In the genomic region with DNA sequence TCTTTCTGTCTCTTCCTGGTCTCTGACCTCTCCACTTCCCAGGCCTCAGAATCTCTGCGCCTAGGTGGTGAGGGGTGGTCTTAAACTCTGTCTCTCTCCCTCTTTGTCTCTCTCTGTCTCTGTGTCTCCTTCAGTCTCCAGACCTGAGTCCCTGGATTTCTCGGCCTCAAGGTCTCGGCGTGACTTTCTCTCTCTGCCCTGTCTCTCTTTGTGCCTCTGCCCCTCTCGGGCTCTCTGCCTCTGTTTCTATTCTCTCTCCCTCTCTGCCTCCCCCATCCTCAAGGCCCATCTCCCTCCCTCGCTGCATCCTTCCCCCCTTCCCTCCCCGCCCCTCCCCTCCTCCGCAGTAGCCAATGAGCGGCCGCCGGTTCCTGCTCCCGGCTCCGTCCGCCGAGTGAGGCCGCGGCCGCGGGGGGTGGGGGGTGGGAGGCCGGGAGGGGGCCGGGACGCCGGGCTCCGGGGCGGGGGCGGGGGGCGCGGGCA, we compare ENCODE assay signal across 9 cellular contexts. TPM values are rescaled to one million over a fixed set of nuclear protein-coding genes. Genes with fewer than 3 reads are reported as not detected.
DNase-seq lines count a peak whose midpoint lies in the region; ATAC-seq and TF ChIP-seq lines count a peak whose summit lies in the region.
"Had no signal": no experiment of that assay in that cellular context is flagged by ENCODE, and none has a peak within 500 bp of the region (broad histone marks: within the 10 kb centered on the region; RNA-seq: fewer than 3 reads in every experiment).

A gene with protein sequence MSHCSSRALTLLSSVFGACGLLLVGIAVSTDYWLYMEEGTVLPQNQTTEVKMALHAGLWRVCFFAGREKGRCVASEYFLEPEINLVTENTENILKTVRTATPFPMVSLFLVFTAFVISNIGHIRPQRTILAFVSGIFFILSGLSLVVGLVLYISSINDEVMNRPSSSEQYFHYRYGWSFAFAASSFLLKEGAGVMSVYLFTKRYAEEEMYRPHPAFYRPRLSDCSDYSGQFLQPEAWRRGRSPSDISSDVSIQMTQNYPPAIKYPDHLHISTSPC (plus strand): TSS at position 346 of the 483 bp plus-strand sequence. CDS start 3,554 bp downstream, outside the sequence.

- no peak within 1 kb of the TSS for H3K27ac ChIP-seq in MM.1S (ENCODE audit: low read length)

- H3K9me3 ChIP-seq in MM.1S (replicated peaks; ENCODE audit: insufficient read depth, low read length): no peaks in the 10 kb centered on the region

- H3K4me3 ChIP-seq in MM.1S (ENCODE audit: low read length): no peak within 1 kb of the TSS

- no peaks in the 10 kb centered on the region for H3F3A ChIP-seq in MM.1S (ENCODE audit: insufficient read depth, low read length)

- H3K4me3 Mint-ChIP-seq in activated B cell treated with CpG ODN at 0.5 μM for 24 hours (peak within 1 kb of the TSS; percentile 13), glutamatergic neuron (ENCODE audit: unreplicated experiment) (peak within 1 kb of the TSS; percentile 99)

- H3K4me2 ChIP-seq in MM.1S (ENCODE audit: low read depth, low read length): no peak within 1 kb of the TSS

- H3K4me1 Mint-ChIP-seq in activated B cell treated with CpG ODN at 0.5 μM for 24 hours: peaks cover 23% of the 10 kb centered on the region
- peaks cover 22% of the 10 kb centered on the region for H3K4me1 Mint-ChIP-seq in glutamatergic neuron (ENCODE audit: low read depth, unreplicated experiment)

- H3K79me2 ChIP-seq in MM.1S (ENCODE audit: low read length): no peaks in the 10 kb centered on the region

- in situ Hi-C loops in GM13977 (cut with MboI; ENCODE audit: low pct_unique_long_range_greater_than_20kb, low sequenced_read_pairs, unreplicated experiment): no loop called here

- ATAC-seq in activated B cell treated with CpG ODN at 0.5 μM for 24 hours (ENCODE audit: low read depth): no peak

- intact Hi-C loops in activated B cell treated with CpG ODN at 0.5 μM for 24 hours (cut with micrococcal nuclease): no loop called here
- intact Hi-C loops in posterior cingulate gyrus (cut with DNase I): loop anchor here (1.0 kb wide), 1 partner anchor 68 kb away; no protein-coding TSS in a partner anchor

- H4K20me1 ChIP-seq in MM.1S (ENCODE audit: insufficient read depth, low read length): no peaks in the 10 kb centered on the region

- peaks cover 12% of the 10 kb centered on the region; the same call in 1 of the 2 replicates for H3K27me3 ChIP-seq in MM.1S (replicated peaks; ENCODE audit: insufficient read depth, low read length)

- CTCF ChIA-PET in activated B cell treated with CpG ODN at 0.5 μM for 24 hours (lab: Charles Lee): no interaction called here

- no peak for TF ChIP-seq CTCF in GM13977 (IDR thresholded peaks at IDR 0.05; ENCODE audit: extremely low read depth, insufficient read depth, missing control alignments)
- no peak for TF ChIP-seq CTCF in activated B cell treated with CpG ODN at 0.5 μM for 24 hours (IDR thresholded peaks at IDR 0.05)
- TF ChIP-seq CTCF in glutamatergic neuron (IDR thresholded peaks at IDR 0.05; ENCODE audit: partially characterized antibody, unreplicated experiment): no peak
- no peak for TF ChIP-seq CTCF in MM.1S (IDR thresholded peaks at IDR 0.05; ENCODE audit: low read length)

- DNase-seq in GM13977 (ENCODE audit: low spot score): peak; percentile 25
- no peak for DNase-seq in activated B cell treated with CpG ODN at 0.5 μM for 24 hours
- peak; percentile 70 for DNase-seq in glutamatergic neuron
- peak; percentile 37 to 91 (median 64) for DNase-seq in posterior cingulate gyrus
- no peak for DNase-seq in MM.1S
- DNase-seq in DMS153 treated with DMSO at 0.1 percent for 48 hours (lab: John Stamatoyannopoulos, UW; ENCODE audit: unreplicated experiment): no peak
- DNase-seq in SIG-M5 treated with dmso at 0.1 percent for 504 hours (lab: John Stamatoyannopoulos, UW; ENCODE audit: unreplicated experiment): no peak
- no peak for DNase-seq in NCI-H2107 treated with DMSO at 0.1 percent for 48 hours (lab: John Stamatoyannopoulos, UW; ENCODE audit: unreplicated experiment)
- DNase-seq: mammary epithelial cell had no signal

- H3K4me1 ChIP-seq in MM.1S (ENCODE audit: low read length): no peaks in the 10 kb centered on the region

- H3K9me3 Mint-ChIP-seq in activated B cell treated with CpG ODN at 0.5 μM for 24 hours: no peaks in the 10 kb centered on the region
- H3K9me3 Mint-ChIP-seq in glutamatergic neuron (ENCODE audit: unreplicated experiment): peaks cover 13% of the 10 kb centered on the region

- no peaks in the 10 kb centered on the region for H3K9me2 ChIP-seq in MM.1S (replicated peaks; ENCODE audit: insufficient read depth, low read length)

- H3K36me3 ChIP-seq in MM.1S (replicated peaks; ENCODE audit: insufficient read depth, low read length): no peaks in the 10 kb centered on the region

- H3K27me3 Mint-ChIP-seq in activated B cell treated with CpG ODN at 0.5 μM for 24 hours: peaks cover 67% of the 10 kb centered on the region
- peaks cover 20% of the 10 kb centered on the region for H3K27me3 Mint-ChIP-seq in glutamatergic neuron (ENCODE audit: unreplicated experiment)

- H3K36me3 Mint-ChIP-seq in activated B cell treated with CpG ODN at 0.5 μM for 24 hours (ENCODE audit: low read depth) (no peaks in the 10 kb centered on the region), glutamatergic neuron (ENCODE audit: unreplicated experiment) (no peaks in the 10 kb centered on the region)

- H2AFZ ChIP-seq in MM.1S (ENCODE audit: low read length): no peak within 1 kb of the TSS

- POLR2A ChIA-PET in activated B cell treated with CpG ODN at 0.5 μM for 24 hours (lab: Charles Lee): no interaction called here

- H3K27ac Mint-ChIP-seq in activated B cell treated with CpG ODN at 0.5 μM for 24 hours (no peak within 1 kb of the TSS), glutamatergic neuron (ENCODE audit: unreplicated experiment) (peak within 1 kb of the TSS; percentile 97)

- H3K9ac ChIP-seq in MM.1S (ENCODE audit: low read length): no peak within 1 kb of the TSS

RNA-seq across cellular contexts. Expression of the gene that starts here (rescaled TPM):
- total RNA-seq in activated B cell treated with CpG ODN at 0.5 μM for 24 hours (not detected in 2 replicates), glutamatergic neuron (ENCODE audit: unreplicated experiment) (60.4 TPM)
- total RNA-seq: mammary epithelial cell had no signal

Comparison
In these comparisons a context has a peak if more than half of its experiments do, and no peak if none do; other contexts are left out.
1. RNA of the gene that starts here (total RNA-seq): 60.4 TPM in glutamatergic neuron (single experiment); not detected in activated B cell treated with CpG ODN at 0.5 μM for 24 hours; every median in the first group is over 10 times any median in the second.
2. DNase-seq: peak in GM13977 (single experiment), glutamatergic neuron (single experiment) and posterior cingulate gyrus (10 of 10); none in activated B cell treated with CpG ODN at 0.5 μM for 24 hours (single experiment), MM.1S (single experiment), DMS153 treated with DMSO at 0.1 percent for 48 hours (single experiment), SIG-M5 treated with dmso at 0.1 percent for 504 hours (single experiment) and NCI-H2107 treated with DMSO at 0.1 percent for 48 hours (single experiment).